ENCODE assay signal across 32 cellular contexts in genomic region chr17:79290726-79291125, GRCh38.
"Had no signal": no experiment of that assay in that cellular context is flagged by ENCODE, and none has a peak within 500 bp of the region (broad histone marks: within the 10 kb centered on the region; RNA-seq: fewer than 3 reads in every experiment).

No MANE protein-coding gene starts in this region.

- H3K27ac Mint-ChIP-seq: activated CD4-positive, alpha-beta memory T cell treated with anti-CD3 and anti-CD28 coated beads for 36 hours; activated CD4-positive, alpha-beta T cell treated with anti-CD3 and anti-CD28 coated beads for 36 hours; activated CD4-positive, alpha-beta T cell treated with anti-CD3 and anti-CD28 coated beads, Interleukin-2, amount 10 ng/mL, durations not matched to agents 24 days and 14 days; activated CD8-positive, alpha-beta memory T cell treated with anti-CD3 and anti-CD28 coated beads, Interleukin-2, amount 10 ng/mL, durations not matched to agents 7 days and 5 days; activated CD8-positive, alpha-beta T cell treated with anti-CD3 and anti-CD28 coated beads, Interleukin-2, amount 10 ng/mL, durations not matched to agents 7 days and 5 days; activated naive CD4-positive, alpha-beta T cell treated with anti-CD3 and anti-CD28 coated beads, Interleukin-2, amount 10 ng/mL, durations not matched to agents 7 days and 5 days; activated naive CD8-positive, alpha-beta T cell treated with anti-CD3 and anti-CD28 coated beads for 36 hours; activated naive CD8-positive, alpha-beta T cell treated with anti-CD3 and anti-CD28 coated beads, Interleukin-2, amount 50 U/mL, for 24 hours; activated T-cell treated with anti-CD3 and anti-CD28 coated beads, Interleukin-2, amount 50 U/mL, for 72 hours; T-cell; T-helper 1 cell treated with Interleukin-12 subunit alpha and Interleukin-12 subunit beta and Interleukin-4 antibody, amounts not matched to agents 30 μg/mL and 1 μg/mL, for 36 hours had no signal

- H3K4me1 Mint-ChIP-seq: activated CD4-positive, alpha-beta T cell treated with anti-CD3 and anti-CD28 coated beads for 36 hours; activated CD4-positive, alpha-beta T cell treated with anti-CD3 and anti-CD28 coated beads, Interleukin-2, amount 10 ng/mL, durations not matched to agents 24 days and 14 days; activated CD8-positive, alpha-beta memory T cell treated with anti-CD3 and anti-CD28 coated beads, Interleukin-2, amount 10 ng/mL, durations not matched to agents 7 days and 5 days; activated naive CD4-positive, alpha-beta T cell treated with anti-CD3 and anti-CD28 coated beads, Interleukin-2, amount 10 ng/mL, durations not matched to agents 7 days and 5 days; activated naive CD8-positive, alpha-beta T cell treated with anti-CD3 and anti-CD28 coated beads for 36 hours; activated naive CD8-positive, alpha-beta T cell treated with anti-CD3 and anti-CD28 coated beads, Interleukin-2, amount 50 U/mL, for 24 hours; T-cell had no signal

- H3K27me3 Mint-ChIP-seq: activated CD4-positive, alpha-beta T cell treated with anti-CD3 and anti-CD28 coated beads, Interleukin-2, amount 10 ng/mL, durations not matched to agents 24 days and 14 days had no signal

- H3K4me3 ChIP-seq: adrenal gland, ascending aorta, breast epithelium, cardiac muscle cell, colonic mucosa, esophagus squamous epithelium, gastroesophageal sphincter had no signal

- H3K36me3 ChIP-seq: adrenal gland, ascending aorta, breast epithelium, cardiac muscle cell, colonic mucosa, esophagus squamous epithelium, gastroesophageal sphincter had no signal

- H3K4me3 Mint-ChIP-seq: activated CD4-positive, alpha-beta memory T cell treated with anti-CD3 and anti-CD28 coated beads for 36 hours; activated CD4-positive, alpha-beta T cell treated with anti-CD3 and anti-CD28 coated beads for 36 hours; activated CD4-positive, alpha-beta T cell treated with anti-CD3 and anti-CD28 coated beads, Interleukin-2, amount 10 ng/mL, durations not matched to agents 24 days and 14 days; activated CD8-positive, alpha-beta memory T cell treated with anti-CD3 and anti-CD28 coated beads, Interleukin-2, amount 10 ng/mL, durations not matched to agents 7 days and 5 days; activated CD8-positive, alpha-beta T cell treated with anti-CD3 and anti-CD28 coated beads, Interleukin-2, amount 10 ng/mL, durations not matched to agents 7 days and 5 days; activated naive CD4-positive, alpha-beta T cell treated with anti-CD3 and anti-CD28 coated beads, Interleukin-2, amount 10 ng/mL, durations not matched to agents 7 days and 5 days; activated naive CD8-positive, alpha-beta T cell treated with anti-CD3 and anti-CD28 coated beads for 36 hours; activated naive CD8-positive, alpha-beta T cell treated with anti-CD3 and anti-CD28 coated beads, Interleukin-2, amount 50 U/mL, for 24 hours; activated T-cell treated with anti-CD3 and anti-CD28 coated beads, Interleukin-2, amount 50 U/mL, for 72 hours; brain; T-cell; T-helper 1 cell treated with Interleukin-12 subunit alpha and Interleukin-12 subunit beta and Interleukin-4 antibody, amounts not matched to agents 30 μg/mL and 1 μg/mL, for 36 hours had no signal

- H3K9me3 ChIP-seq: adrenal gland, ascending aorta, breast epithelium, colonic mucosa, esophagus squamous epithelium, gastroesophageal sphincter had no signal

- H3K36me3 Mint-ChIP-seq: activated CD4-positive, alpha-beta memory T cell treated with anti-CD3 and anti-CD28 coated beads for 36 hours; activated CD8-positive, alpha-beta memory T cell treated with anti-CD3 and anti-CD28 coated beads, Interleukin-2, amount 10 ng/mL, durations not matched to agents 7 days and 5 days; activated naive CD4-positive, alpha-beta T cell treated with anti-CD3 and anti-CD28 coated beads, Interleukin-2, amount 10 ng/mL, durations not matched to agents 7 days and 5 days; activated naive CD8-positive, alpha-beta T cell treated with anti-CD3 and anti-CD28 coated beads for 36 hours; brain; T-cell had no signal

- DNase-seq: activated CD4-positive, alpha-beta memory T cell treated with anti-CD3 and anti-CD28 coated beads for 36 hours; activated CD4-positive, alpha-beta T cell treated with anti-CD3 and anti-CD28 coated beads for 36 hours; activated CD4-positive, alpha-beta T cell treated with anti-CD3 and anti-CD28 coated beads, Interleukin-2, amount 10 ng/mL, durations not matched to agents 24 days and 14 days; activated CD4-positive, CD25-positive, alpha-beta regulatory T cell; activated CD4-positive, CD25-positive, alpha-beta regulatory T cell treated with anti-CD3 and anti-CD28 coated beads, Interleukin-2, amount 50 U/mL, for 72 hours; activated CD8-positive, alpha-beta memory T cell treated with anti-CD3 and anti-CD28 coated beads, Interleukin-2, amount 10 ng/mL, durations not matched to agents 7 days and 5 days; activated CD8-positive, alpha-beta memory T cell treated with anti-CD3 and anti-CD28 coated beads, Interleukin-2, amount 50 U/mL, for 4 hours; activated CD8-positive, alpha-beta T cell treated with anti-CD3 and anti-CD28 coated beads, Interleukin-2, amount 10 ng/mL, durations not matched to agents 7 days and 5 days; activated gamma-delta T cell; activated naive CD4-positive, alpha-beta T cell; activated naive CD4-positive, alpha-beta T cell treated with anti-CD3 and anti-CD28 coated beads, Interleukin-2, amount 10 ng/mL, durations not matched to agents 7 days and 5 days; activated naive CD8-positive, alpha-beta T cell treated with anti-CD3 and anti-CD28 coated beads for 36 hours; activated naive CD8-positive, alpha-beta T cell treated with anti-CD3 and anti-CD28 coated beads, Interleukin-2, amount 50 U/mL, for 24 hours; activated T-cell treated with anti-CD3 and anti-CD28 coated beads, Interleukin-2, amount 50 U/mL, for 1 hour; activated T-cell treated with anti-CD3 and anti-CD28 coated beads, Interleukin-2, amount 50 U/mL, for 72 hours; adrenal gland; central memory CD4-positive, alpha-beta T cell; cerebellar nuclear complex; colonic mucosa; effector CD8-positive, alpha-beta T cell; esophagus squamous epithelium; foreskin melanocyte; head of caudate nucleus; T-cell; T1000 had no signal

- H3K9me3 Mint-ChIP-seq: activated CD4-positive, alpha-beta memory T cell treated with anti-CD3 and anti-CD28 coated beads for 36 hours; activated CD4-positive, alpha-beta T cell treated with anti-CD3 and anti-CD28 coated beads, Interleukin-2, amount 10 ng/mL, durations not matched to agents 24 days and 14 days; activated naive CD4-positive, alpha-beta T cell treated with anti-CD3 and anti-CD28 coated beads, Interleukin-2, amount 10 ng/mL, durations not matched to agents 7 days and 5 days; activated naive CD8-positive, alpha-beta T cell treated with anti-CD3 and anti-CD28 coated beads for 36 hours; activated naive CD8-positive, alpha-beta T cell treated with anti-CD3 and anti-CD28 coated beads, Interleukin-2, amount 50 U/mL, for 24 hours; activated T-cell treated with anti-CD3 and anti-CD28 coated beads, Interleukin-2, amount 50 U/mL, for 72 hours; T-cell; T-helper 1 cell treated with Interleukin-12 subunit alpha and Interleukin-12 subunit beta and Interleukin-4 antibody, amounts not matched to agents 30 μg/mL and 1 μg/mL, for 36 hours had no signal

- H3K27ac ChIP-seq: adrenal gland, ascending aorta, breast epithelium, cardiac muscle cell, colonic mucosa, epithelial cell of prostate, esophagus squamous epithelium, gastroesophageal sphincter had no signal

- H3K27me3 ChIP-seq: ascending aorta, colonic mucosa had no signal
